In the genomic region with DNA sequence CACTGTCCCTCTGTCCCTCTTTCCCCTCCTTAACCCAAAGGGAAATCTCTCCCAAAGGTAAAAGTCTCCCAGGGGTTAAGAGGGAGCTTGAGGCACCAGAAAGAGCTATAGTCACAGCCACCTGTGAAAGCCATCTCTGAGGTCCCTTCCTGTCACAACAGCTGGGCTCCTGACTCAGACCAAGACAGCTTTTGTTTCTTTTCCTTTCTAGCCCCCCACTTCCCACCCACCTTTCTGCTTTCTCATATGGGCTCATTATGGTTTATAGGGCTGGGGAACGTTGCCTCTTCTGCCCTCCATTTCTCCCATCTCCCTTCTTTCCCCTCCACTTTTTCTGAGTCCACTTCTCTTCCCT, we compare ENCODE assay signal across 8 cellular contexts. TPM values are rescaled to one million over a fixed set of nuclear protein-coding genes. Genes with fewer than 3 reads are reported as not detected.
DNase-seq lines count a peak whose midpoint lies in the region; FAIRE-seq and TF ChIP-seq lines count a peak whose summit lies in the region.

No MANE protein-coding gene starts in this region.

- TF ChIP-seq POLR2A in thyroid gland (IDR thresholded peaks at IDR 0.05), result no peak

- no peak for FAIRE-seq in kidney (lab: Jason Lieb, UNC)

- peaks cover 28% of the 10 kb centered on the region for H3K4me1 Mint-ChIP-seq in activated naive CD4-positive, alpha-beta T cell treated with anti-CD3 and anti-CD28 coated beads, Interleukin-2, amount 10 ng/mL, durations not matched to agents 7 days and 5 days

- peak overlapping the region; percentile 75 for H3K4me3 ChIP-seq in BLaER1
- H3K4me3 ChIP-seq in H7 (ENCODE audit: insufficient read depth, low read depth, low read length), result peak overlapping the region; percentile 61
- peak overlapping the region; percentile 78 for H3K4me3 ChIP-seq in kidney (ENCODE audit: low read length in 2 of 2)
- H3K4me3 ChIP-seq in thyroid gland (replicated peaks in 1 of 3), result peak overlapping the region; percentile 20 to 53 (median 48)

- H3K9ac ChIP-seq in BLaER1 (peak overlapping the region; percentile 91), kidney (ENCODE audit: low read length in 2 of 2) (peak overlapping the region in 1 of 2 donors; percentile 73)

- H3K27ac Mint-ChIP-seq in activated naive CD4-positive, alpha-beta T cell treated with anti-CD3 and anti-CD28 coated beads, Interleukin-2, amount 10 ng/mL, durations not matched to agents 7 days and 5 days, result peak overlapping the region; percentile 93

- H3K9me3 ChIP-seq in BLaER1 (no peaks in the 10 kb centered on the region), kidney (ENCODE audit: control insufficient read depth in 1 of 2, low read length in 2 of 2) (no peaks in the 10 kb centered on the region), thyroid gland (no peaks in the 10 kb centered on the region)

- peak overlapping the region; percentile 87 for H3K4me2 ChIP-seq in BLaER1

- H3K36me3 ChIP-seq in BLaER1 (no peaks in the 10 kb centered on the region), H7 (replicated peaks; ENCODE audit: control insufficient read depth, insufficient read depth, low read length) (no peaks in the 10 kb centered on the region), kidney (ENCODE audit: control insufficient read depth in 1 of 2, insufficient read depth in 2 of 2, low read length in 2 of 2) (no peaks in the 10 kb centered on the region), thyroid gland (no peaks in the 10 kb centered on the region)

- peak overlapping the region; percentile 94 for H3K27ac ChIP-seq in BLaER1
- peak overlapping the region; percentile 89 to 90 for H3K27ac ChIP-seq in kidney (ENCODE audit: low read depth in 2 of 2, low read length in 2 of 2)
- peak overlapping the region; percentile 38 to 79 (median 74) for H3K27ac ChIP-seq in thyroid gland

- DNase-seq in H7 (peak; percentile 40), kidney (no peak), thyroid gland (no peak), NCI-H2081 (lab: John Stamatoyannopoulos, UW) (no peak), hippocampal formation (lab: John Stamatoyannopoulos, UW) (no peak), NCI-H2081 treated with DMSO at 0.1 percent for 48 hours (lab: John Stamatoyannopoulos, UW) (no peak)
- no peak for DNase-seq in activated naive CD4-positive, alpha-beta T cell treated with anti-CD3 and anti-CD28 coated beads, Interleukin-2, amount 10 ng/mL, durations not matched to agents 7 days and 5 days

- WGBS in thyroid gland, 2 donors, result 0 to 4% methylated on average over 1 of the region's 1 CpG

- H4K20me1 ChIP-seq in BLaER1, result no peaks in the 10 kb centered on the region

- TF ChIP-seq CTCF in kidney (IDR thresholded peaks at IDR 0.05; ENCODE audit: borderline replicate concordance, extremely low read depth, insufficient read depth), result no peak
- no peak for TF ChIP-seq CTCF in thyroid gland (IDR thresholded peaks at IDR 0.05)

- no peaks in the 10 kb centered on the region for H3K27me3 Mint-ChIP-seq in activated naive CD4-positive, alpha-beta T cell treated with anti-CD3 and anti-CD28 coated beads, Interleukin-2, amount 10 ng/mL, durations not matched to agents 7 days and 5 days

- intact Hi-C loops in kidney (cut with DNase I), result no loop called here
- intact Hi-C loops in thyroid gland (cut with DNase I), result no loop called here

- H3K9me3 Mint-ChIP-seq in activated naive CD4-positive, alpha-beta T cell treated with anti-CD3 and anti-CD28 coated beads, Interleukin-2, amount 10 ng/mL, durations not matched to agents 7 days and 5 days, result no peaks in the 10 kb centered on the region

- H3K36me3 Mint-ChIP-seq in activated naive CD4-positive, alpha-beta T cell treated with anti-CD3 and anti-CD28 coated beads, Interleukin-2, amount 10 ng/mL, durations not matched to agents 7 days and 5 days, result peaks cover 2% of the 10 kb centered on the region

- CTCF ChIA-PET in activated naive CD4-positive, alpha-beta T cell treated with anti-CD3 and anti-CD28 coated beads, Interleukin-2, amount 10 ng/mL, durations not matched to agents 7 days and 5 days (lab: Charles Lee), result interaction anchor here (1.7 kb wide), 1 partner anchor 19 kb away, joined by 11 read pairs; a partner anchor contains a TSS

- H3K4me1 ChIP-seq in BLaER1 (peaks cover 27% of the 10 kb centered on the region), kidney (ENCODE audit: control insufficient read depth in 1 of 2, insufficient read depth in 1 of 2, low read depth in 1 of 2, low read length in 2 of 2) (peaks cover 0 to 17% of the 10 kb centered on the region in 2 donors), thyroid gland (peaks cover 0 to 19% of the 10 kb centered on the region in 2 donors)

- H3K4me3 Mint-ChIP-seq in activated naive CD4-positive, alpha-beta T cell treated with anti-CD3 and anti-CD28 coated beads, Interleukin-2, amount 10 ng/mL, durations not matched to agents 7 days and 5 days, result peak overlapping the region; percentile 83

- no peaks in the 10 kb centered on the region for H3K27me3 ChIP-seq in BLaER1
- H3K27me3 ChIP-seq in H7 (ENCODE audit: control insufficient read depth, insufficient read depth, low read length), result no peaks in the 10 kb centered on the region
- H3K27me3 ChIP-seq in thyroid gland, result no peaks in the 10 kb centered on the region

RNA-seq across cellular contexts. Expression of a gene that starts 19.1 kb away (rescaled TPM):
- total RNA-seq in H7 (2014; rRNA removed; shearing (Covaris generic)), result 952 and 1,162 TPM in 2 replicates
- total RNA-seq in kidney, result 505 TPM
- 1,211 TPM for polyA plus RNA-seq in kidney (ENCODE audit: insufficient read depth, low read depth, low replicate concordance)
- 100 to 1,000 TPM; 342 to 807 (median 472) TPM for total RNA-seq in thyroid gland

RNA-seq across cellular contexts. Expression of a gene that starts 47.7 kb away (rescaled TPM):
- total RNA-seq in H7 (2014; rRNA removed; shearing (Covaris generic)), result 13.1 and 18.9 TPM in 2 replicates
- total RNA-seq in kidney, result 10.8 TPM
- polyA plus RNA-seq in kidney (ENCODE audit: insufficient read depth, low read depth, low replicate concordance), result 20.6 TPM
- 10 to 100 TPM in 2 of 4 donors, 1 to 10 TPM in 1, under 1 TPM in 1; 0.93 to 13.8 (median 6.2) TPM for total RNA-seq in thyroid gland

RNA-seq across cellular contexts. Expression of a gene that starts 53.4 kb away (rescaled TPM):
- 3.5 and 4.2 TPM in 2 replicates for total RNA-seq in H7 (2014; rRNA removed; shearing (Covaris generic))
- total RNA-seq in kidney (5.6 TPM), thyroid gland (1 to 10 TPM in 2 of 4 donors, under 1 TPM in 1, not detected in 1; 0.27 to 1.7 (median 1.4) TPM)
- polyA plus RNA-seq in kidney (ENCODE audit: insufficient read depth, low read depth, low replicate concordance), result 6.9 TPM

RNA-seq across cellular contexts. Expression of a gene that starts 55.6 kb away (rescaled TPM):
- 10.7 and 17.4 TPM in 2 replicates for total RNA-seq in H7 (2014; rRNA removed; shearing (Covaris generic))
- total RNA-seq in kidney, result 28.9 TPM
- 23.7 TPM for polyA plus RNA-seq in kidney (ENCODE audit: insufficient read depth, low read depth, low replicate concordance)
- 10 to 100 TPM; 17.5 to 30.0 (median 24.3) TPM for total RNA-seq in thyroid gland
